8 cellular contexts compared by ENCODE assay signal in the genomic region with DNA sequence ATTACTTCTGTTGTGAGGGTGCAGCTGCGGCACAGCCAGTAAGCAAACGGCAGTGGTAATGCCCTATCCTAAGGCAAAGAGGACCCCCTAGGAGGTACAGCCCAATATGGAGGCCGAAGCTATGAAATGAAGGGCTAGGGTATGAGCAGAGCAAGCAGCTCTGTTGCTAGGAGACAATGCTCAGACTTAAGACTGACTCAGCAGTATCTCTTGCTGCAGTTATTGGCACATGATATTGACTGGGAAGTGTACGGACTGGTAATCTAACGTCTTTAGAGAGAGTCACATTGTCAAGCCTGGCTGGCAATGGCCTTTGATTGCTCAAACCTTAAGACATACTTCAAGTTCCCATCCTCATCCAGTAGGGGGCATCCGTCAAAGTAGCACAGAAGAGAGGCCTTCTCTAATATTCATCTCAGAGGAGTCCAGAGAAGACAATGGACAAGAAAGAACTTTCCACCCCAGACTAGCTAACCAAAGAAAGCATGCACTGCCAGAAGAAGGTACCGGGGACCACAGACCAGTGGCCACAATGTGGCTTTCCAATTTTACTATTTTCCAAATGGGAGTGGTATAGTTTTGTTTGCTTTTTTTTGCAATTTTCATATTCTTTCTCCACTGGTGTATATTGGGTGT. TPM values are rescaled to one million over a fixed set of nuclear protein-coding genes. Genes with fewer than 3 reads are reported as not detected.
DNase-seq lines count a peak whose midpoint lies in the region; ATAC-seq, FAIRE-seq and TF ChIP-seq lines count a peak whose summit lies in the region.

No MANE protein-coding gene starts in this region.

- H3K36me3 Mint-ChIP-seq in Caco-2 (ENCODE audit: insufficient read depth, unreplicated experiment) (no peaks in the 10 kb centered on the region), neural crest cell (ENCODE audit: low read depth) (no peaks in the 10 kb centered on the region)

- no peak for TF ChIP-seq POLR2A in vagina (IDR thresholded peaks at IDR 0.05)

- CTCF ChIA-PET in Caco-2 (lab: Charles Lee): no interaction called here

- H3K27me3 Mint-ChIP-seq in Caco-2 (ENCODE audit: insufficient read depth, unreplicated experiment) (peaks cover 18% of the 10 kb centered on the region), neural crest cell (ENCODE audit: low read depth) (no peaks in the 10 kb centered on the region)

- no peak overlapping the region for H3K27ac ChIP-seq in vagina

- TF ChIP-seq CTCF in Caco-2 (IDR thresholded peaks at IDR 0.05; ENCODE audit: insufficient read depth in 1 of 2, low read depth in 1 of 2, low read length in 1 of 2, severe bottlenecking in 1 of 2, unreplicated experiment in 1 of 2): peak; percentile 31 to 55
- TF ChIP-seq CTCF in epithelial cell of esophagus (IDR thresholded peaks at IDR 0.05; ENCODE audit: insufficient read depth, low read depth, low read length, missing control alignments): peak; percentile 53
- TF ChIP-seq CTCF in neural crest cell (conservative IDR thresholded peaks at IDR 0.05): peak; percentile 66
- TF ChIP-seq CTCF in vagina (IDR thresholded peaks at IDR 0.05): no peak

- ATAC-seq in HG02678 (IDR thresholded peaks at IDR 0.05; ENCODE audit: unreplicated experiment): no peak

- no peaks in the 10 kb centered on the region for H3K36me3 ChIP-seq in Caco-2 (ENCODE audit: control insufficient read depth, insufficient read depth, low read length)
- no peaks in the 10 kb centered on the region for H3K36me3 ChIP-seq in vagina

- H3K27me3 ChIP-seq in Caco-2 (replicated peaks; ENCODE audit: control insufficient read depth, insufficient read depth, low read length) (no peaks in the 10 kb centered on the region; the same call in 1 of the 2 replicates), vagina (no peaks in the 10 kb centered on the region)

- no peaks in the 10 kb centered on the region for H3K4me1 Mint-ChIP-seq in Caco-2 (ENCODE audit: low read depth, unreplicated experiment)
- H3K4me1 Mint-ChIP-seq in neural crest cell: peaks cover 8% of the 10 kb centered on the region

- H3K9me3 ChIP-seq in Caco-2 (no peaks in the 10 kb centered on the region), vagina (no peaks in the 10 kb centered on the region)

- BruUV-seq in Caco-2 (replicated peaks; lab: Mats Ljungman, UMichigan): no TSS peak

- H3K9me3 Mint-ChIP-seq in Caco-2 (ENCODE audit: unreplicated experiment): no peaks in the 10 kb centered on the region
- no peaks in the 10 kb centered on the region for H3K9me3 Mint-ChIP-seq in neural crest cell

- H3K4me3 ChIP-seq in Caco-2 (ENCODE audit: low read depth, low read length) (no peak overlapping the region), epithelial cell of esophagus (ENCODE audit: low read length) (no peak overlapping the region), vagina (no peak overlapping the region)

- DNase-seq in Caco-2 (peak in 1 of 2 experiments; percentile 40), H4 (ENCODE audit: low spot score) (peak; percentile 38), RCC 7860 (ENCODE audit: low spot score) (peak; percentile 26), epithelial cell of esophagus (ENCODE audit: low read depth) (peak; percentile 55), neural crest cell (ENCODE audit: low read depth, low spot score) (peak; percentile 18), vagina (ENCODE audit: extremely low spot score in 2 of 2) (no peak)
- no peak for DNase-seq in central memory CD4-positive, alpha-beta T cell

- POLR2A ChIA-PET in Caco-2 (lab: Charles Lee): no interaction called here

- intact Hi-C loops in Caco-2 (cut with micrococcal nuclease; ENCODE audit: unreplicated experiment) (no loop called here), vagina (cut with DNase I) (no loop called here)

- H3K4me3 Mint-ChIP-seq in Caco-2 (ENCODE audit: unreplicated experiment) (no peak overlapping the region), neural crest cell (no peak overlapping the region)

- H3K4me1 ChIP-seq in Caco-2: no peaks in the 10 kb centered on the region
- H3K4me1 ChIP-seq in vagina: no peaks in the 10 kb centered on the region

- H3K27ac Mint-ChIP-seq in Caco-2 (ENCODE audit: unreplicated experiment) (no peak overlapping the region), neural crest cell (ENCODE audit: unreplicated experiment) (no peak overlapping the region)

- FAIRE-seq in RCC 7860 (lab: Jason Lieb, UNC): no peak

RNA-seq across cellular contexts. Expression of gene LRFN2, which starts 37.0 kb away (rescaled TPM):
- not detected in 2 replicates for total RNA-seq in Caco-2 (2022)
- total RNA-seq in H4 (2014; rRNA removed; shearing (Covaris generic)): not detected in 2 replicates
- 0.14 TPM in 1 of 2 replicates, not detected in the other for total RNA-seq in neural crest cell
- not detected for total RNA-seq in vagina

Comparison
In these comparisons a context has a peak if more than half of its experiments do, and no peak if none do; other contexts are left out.
1. DNase-seq: peak in H4 (single experiment), RCC 7860 (single experiment), epithelial cell of esophagus (single experiment) and neural crest cell (single experiment); none in vagina (0 of 2) and central memory CD4-positive, alpha-beta T cell (single experiment).
2. CTCF ChIP-seq: peak in Caco-2 (2 of 2), epithelial cell of esophagus (single experiment) and neural crest cell (single experiment); none in vagina (0 of 3).